2 cellular contexts compared by ENCODE assay signal in the genomic region with DNA sequence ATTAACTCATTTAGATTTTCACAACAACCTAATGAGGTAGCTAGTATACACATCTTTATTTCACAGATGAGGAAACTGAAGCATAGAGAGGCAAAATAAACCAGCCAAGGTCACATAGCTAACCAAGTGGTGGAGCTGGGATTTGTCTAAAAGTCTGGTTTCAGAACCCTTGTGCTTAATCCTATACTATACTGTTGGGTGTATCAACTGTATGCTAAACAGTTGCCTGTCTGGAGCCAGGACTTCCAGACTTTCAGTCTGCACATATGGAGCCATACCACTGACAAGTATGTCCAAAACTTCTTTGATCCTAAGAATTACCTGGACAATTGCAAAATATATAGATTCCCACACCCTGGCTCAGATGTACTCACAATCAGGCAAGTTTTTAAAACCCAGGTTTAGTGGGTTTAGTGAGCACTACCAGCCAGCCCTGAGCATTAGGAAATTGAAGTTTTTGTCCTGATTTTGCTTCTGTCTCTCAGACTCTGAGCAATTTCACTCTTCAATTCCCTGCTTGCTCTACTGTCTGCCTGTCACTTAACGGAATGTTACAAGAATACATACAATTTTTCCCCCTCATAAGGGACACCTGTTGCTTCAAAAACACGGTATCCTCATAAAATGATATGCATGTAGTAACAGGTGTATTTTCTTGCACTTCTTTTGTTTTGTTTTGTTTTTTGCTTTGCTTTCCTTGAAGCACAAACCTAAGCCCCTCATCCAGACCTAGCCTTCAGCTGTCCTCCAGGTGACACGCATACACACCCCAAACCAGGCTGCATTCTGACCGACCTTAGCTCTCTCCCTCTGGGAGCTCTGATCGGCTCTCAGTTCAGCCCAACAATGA.
A peak's percentile ranks its signal among the peaks of the same experiment; 100 is the strongest.
TF ChIP-seq lines count a peak whose summit lies in the region.

No MANE protein-coding gene starts in this region.

TF ChIP-seq in HEK293, 187 proteins besides CTCF, POLR2A, EP300 and RAD21:
- TF ChIP-seq SCRT1 (tag by site-specific recombination; IDR thresholded peaks at IDR 0.05; ENCODE audit: borderline replicate concordance) (peak; percentile 91), ZNF2 (tag by site-specific recombination; IDR thresholded peaks at IDR 0.05) (no peak), SCRT2 (tag by site-specific recombination; IDR thresholded peaks at IDR 0.05) (peak; percentile 96), ZNF544 (tag by site-specific recombination; IDR thresholded peaks at IDR 0.05) (no peak), ZNF16 (tag by site-specific recombination; IDR thresholded peaks at IDR 0.05; ENCODE audit: low read depth) (no peak), ZNF140 (tag by site-specific recombination; IDR thresholded peaks at IDR 0.05) (no peak)

TF ChIP-seq in K562, 482 proteins besides CTCF, POLR2A, EP300 and RAD21:
- no peak for TF ChIP-seq ATF6 (CRISPR knock-in tag; IDR thresholded peaks at IDR 0.05)
- TF ChIP-seq STAT5B (CRISPR knock-in tag; IDR thresholded peaks at IDR 0.05) = no peak
- TF ChIP-seq BACH1 (tag; IDR thresholded peaks at IDR 0.05) = no peak
- TF ChIP-seq ESRRB (CRISPR knock-in tag; IDR thresholded peaks at IDR 0.05; ENCODE audit: borderline replicate concordance) = no peak
- TF ChIP-seq NEUROD1 (IDR thresholded peaks at IDR 0.05; ENCODE audit: borderline replicate concordance, low read depth, low read length, partially characterized antibody) = no peak
- TF ChIP-seq PML (IDR thresholded peaks at IDR 0.05; ENCODE audit: low read length) = no peak
- TF ChIP-seq GABPA (tag; conservative IDR thresholded peaks at IDR 0.05; ENCODE audit: low read depth) = no peak
- TF ChIP-seq SNIP1 (IDR thresholded peaks at IDR 0.05; ENCODE audit: low read depth) = no peak
- TF ChIP-seq ZC3H11A (IDR thresholded peaks at IDR 0.05; ENCODE audit: low read depth, low read length) = no peak
- TF ChIP-seq ADNP (tag; IDR thresholded peaks at IDR 0.05) = no peak
- no peak for TF ChIP-seq KLF13 (tag; IDR thresholded peaks at IDR 0.05; ENCODE audit: borderline replicate concordance, low read depth)
